In genomic region chr19:40604647-40605200, GRCh38 we compare ENCODE assay signal across 8 cellular contexts. TPM values are rescaled to one million over a fixed set of nuclear protein-coding genes. Genes with fewer than 3 reads are reported as not detected.
DNase-seq lines count a peak whose midpoint lies in the region; FAIRE-seq and TF ChIP-seq lines count a peak whose summit lies in the region.

No MANE protein-coding gene starts in this region.

- DNase-seq in activated effector memory CD4-positive, alpha-beta T cell treated with anti-CD3 and anti-CD28 coated beads, Interleukin-2, amount 50 U/mL, for 16 hours: peak; percentile 71
- DNase-seq in activated effector memory CD4-positive, alpha-beta T cell treated with Interleukin-2 at 50 U/mL for 16 hours: no peak
- DNase-seq in activated T-helper 2 cell treated with anti-CD3 and anti-CD28 coated beads, Interferon-gamma antibody, Interleukin-2, Interleukin-4, amounts not matched to agents 10 μg/mL and 5 μg/mL and 100 μg/mL, durations not matched to agents 14 hours and 24 hours and 36 hours (ENCODE audit: low spot score): no peak
- DNase-seq in lower leg skin (ENCODE audit: low spot score in 2 of 2) (peak in 1 of 2 donors; percentile 92), type B pancreatic cell (ENCODE audit: extremely low spot score, unreplicated experiment) (no peak), head of caudate nucleus (no peak), HTR-8/SVneo (ENCODE audit: insufficient read length, low spot score) (no peak), NCI-H82 (lab: John Stamatoyannopoulos, UW) (no peak)

- intact Hi-C loops in activated T-helper 2 cell treated with anti-CD3 and anti-CD28 coated beads, Interferon-gamma antibody, Interleukin-2, Interleukin-4, amounts not matched to agents 10 μg/mL and 5 μg/mL and 100 μg/mL, durations not matched to agents 14 hours and 24 hours and 36 hours (cut with micrococcal nuclease): loop anchor here (1.0 to 10.0 kb wide), 5 partner anchors 11 to 1820 kb away; partner anchors contain the start of genes AKT2 and LIPE
- intact Hi-C loops in lower leg skin (cut with DNase I; ENCODE audit: low total_unique reads) (no loop called here), head of caudate nucleus (cut with DNase I) (no loop called here)

- H3K4me3 ChIP-seq in lower leg skin (ENCODE audit: low read depth, poor library complexity, severe bottlenecking): peak overlapping the region; percentile 11

- peaks cover 14% of the 10 kb centered on the region for H3K27me3 Mint-ChIP-seq in activated T-helper 2 cell treated with anti-CD3 and anti-CD28 coated beads, Interferon-gamma antibody, Interleukin-2, Interleukin-4, amounts not matched to agents 10 μg/mL and 5 μg/mL and 100 μg/mL, durations not matched to agents 14 hours and 24 hours and 36 hours (ENCODE audit: low read depth)
- H3K27me3 Mint-ChIP-seq in type B pancreatic cell: peaks cover 61% of the 10 kb centered on the region

- H3K4me3 Mint-ChIP-seq in activated T-helper 2 cell treated with anti-CD3 and anti-CD28 coated beads, Interferon-gamma antibody, Interleukin-2, Interleukin-4, amounts not matched to agents 10 μg/mL and 5 μg/mL and 100 μg/mL, durations not matched to agents 14 hours and 24 hours and 36 hours (ENCODE audit: low read depth): peak overlapping the region; percentile 85
- H3K4me3 Mint-ChIP-seq in type B pancreatic cell: peak overlapping the region; percentile 84

- H3K27ac Mint-ChIP-seq in activated T-helper 2 cell treated with anti-CD3 and anti-CD28 coated beads, Interferon-gamma antibody, Interleukin-2, Interleukin-4, amounts not matched to agents 10 μg/mL and 5 μg/mL and 100 μg/mL, durations not matched to agents 14 hours and 24 hours and 36 hours: peak overlapping the region; percentile 93
- peak overlapping the region; percentile 76 for H3K27ac Mint-ChIP-seq in type B pancreatic cell

- no peaks in the 10 kb centered on the region for H3K9me3 Mint-ChIP-seq in activated T-helper 2 cell treated with anti-CD3 and anti-CD28 coated beads, Interferon-gamma antibody, Interleukin-2, Interleukin-4, amounts not matched to agents 10 μg/mL and 5 μg/mL and 100 μg/mL, durations not matched to agents 14 hours and 24 hours and 36 hours
- peaks cover 4% of the 10 kb centered on the region for H3K9me3 Mint-ChIP-seq in type B pancreatic cell

- no peaks in the 10 kb centered on the region for H3K36me3 Mint-ChIP-seq in activated T-helper 2 cell treated with anti-CD3 and anti-CD28 coated beads, Interferon-gamma antibody, Interleukin-2, Interleukin-4, amounts not matched to agents 10 μg/mL and 5 μg/mL and 100 μg/mL, durations not matched to agents 14 hours and 24 hours and 36 hours (ENCODE audit: low read depth)
- H3K36me3 Mint-ChIP-seq in type B pancreatic cell: no peaks in the 10 kb centered on the region

- no peak for TF ChIP-seq CTCF in lower leg skin (IDR thresholded peaks at IDR 0.05)
- no peak for TF ChIP-seq CTCF in type B pancreatic cell (conservative IDR thresholded peaks at IDR 0.05)

- FAIRE-seq in HTR-8/SVneo (lab: Jason Lieb, UNC): no peak

- WGBS in lower leg skin, 2 donors: 20 to 21% methylated on average over 24 to 27 of the region's 27 CpGs

- TF ChIP-seq POLR2A in lower leg skin (IDR thresholded peaks at IDR 0.05): no peak

- H3K4me1 Mint-ChIP-seq in activated T-helper 2 cell treated with anti-CD3 and anti-CD28 coated beads, Interferon-gamma antibody, Interleukin-2, Interleukin-4, amounts not matched to agents 10 μg/mL and 5 μg/mL and 100 μg/mL, durations not matched to agents 14 hours and 24 hours and 36 hours (ENCODE audit: low read depth): peaks cover 46% of the 10 kb centered on the region
- peaks cover 30% of the 10 kb centered on the region for H3K4me1 Mint-ChIP-seq in type B pancreatic cell (ENCODE audit: unreplicated experiment)

RNA-seq across cellular contexts. Expression of gene LTBP4, which starts 3.6 kb away (rescaled TPM):
- 101 and 104 TPM in 2 replicates for total RNA-seq in activated T-helper 2 cell treated with anti-CD3 and anti-CD28 coated beads, Interferon-gamma antibody, Interleukin-2, Interleukin-4, amounts not matched to agents 10 μg/mL and 5 μg/mL and 100 μg/mL, durations not matched to agents 14 hours and 24 hours and 36 hours
- total RNA-seq in lower leg skin: 100 to 1,000 TPM; 113 to 181 (median 144) TPM
- total RNA-seq in type B pancreatic cell (ENCODE audit: low replicate concordance): 31.8 and 145 TPM in 2 replicates

RNA-seq across cellular contexts. Expression of gene SHKBP1, which starts 28.1 kb away (rescaled TPM):
- total RNA-seq in activated T-helper 2 cell treated with anti-CD3 and anti-CD28 coated beads, Interferon-gamma antibody, Interleukin-2, Interleukin-4, amounts not matched to agents 10 μg/mL and 5 μg/mL and 100 μg/mL, durations not matched to agents 14 hours and 24 hours and 36 hours: 125 and 136 TPM in 2 replicates
- total RNA-seq in lower leg skin (10 to 100 TPM; 39.6 to 53.4 (median 43.0) TPM), type B pancreatic cell (ENCODE audit: low replicate concordance) (54.6 and 55.4 TPM in 2 replicates)
